In genomic region chr12:62776575-62776974, GRCh38 we compare ENCODE assay signal across 21 cellular contexts.
DNase-seq lines count a peak whose midpoint lies in the region; ATAC-seq and TF ChIP-seq lines count a peak whose summit lies in the region.
"Had no signal": no experiment of that assay in that cellular context is flagged by ENCODE, and none has a peak within 500 bp of the region (broad histone marks: within the 10 kb centered on the region; RNA-seq: fewer than 3 reads in every experiment).

No MANE protein-coding gene starts in this region.

- H3K36me3 ChIP-seq in mammary epithelial cell (ENCODE audit: insufficient read depth, low read length) (no peaks in the 10 kb centered on the region), hepatocyte (replicated peaks; ENCODE audit: insufficient read depth, low read depth) (no peaks in the 10 kb centered on the region)
- H3K36me3 ChIP-seq: SJCRH30 had no signal

- H2AFZ ChIP-seq in mammary epithelial cell (ENCODE audit: low read depth, low read length), result no peak overlapping the region
- H2AFZ ChIP-seq in hepatocyte, result no peak overlapping the region

- no peak overlapping the region for H3K27ac Mint-ChIP-seq in MCF 10A (ENCODE audit: low read depth, unreplicated experiment)

- H3K4me2 ChIP-seq in mammary epithelial cell (ENCODE audit: insufficient read depth, low read depth, low read length) (no peak overlapping the region), hepatocyte (no peak overlapping the region)

- in situ Hi-C loops in mammary epithelial cell (cut with MboI; ENCODE audit: low sequenced_read_pairs in 2 of 2), result no loop called here

- H3K9me3 Mint-ChIP-seq in MCF 10A (ENCODE audit: unreplicated experiment), result no peaks in the 10 kb centered on the region

- H3K4me1 Mint-ChIP-seq in MCF 10A (ENCODE audit: insufficient read depth, unreplicated experiment), result peaks cover 5% of the 10 kb centered on the region

- no peak overlapping the region for H3K9ac ChIP-seq in mammary epithelial cell (ENCODE audit: insufficient read depth, low read length)

- H3K9me3 ChIP-seq in mammary epithelial cell (replicated peaks; ENCODE audit: insufficient read depth, low read length), result no peaks in the 10 kb centered on the region
- H3K9me3 ChIP-seq in hepatocyte (ENCODE audit: low read depth), result no peaks in the 10 kb centered on the region
- H3K9me3 ChIP-seq: SJCRH30 had no signal

- H3K9me2 ChIP-seq in hepatocyte (replicated peaks; ENCODE audit: insufficient read depth), result no peaks in the 10 kb centered on the region

- H3K27ac ChIP-seq in mammary epithelial cell (ENCODE audit: insufficient read depth, low read depth, low read length) (no peak overlapping the region), hepatocyte (peak overlapping the region; percentile 47)
- H3K27ac ChIP-seq: SJCRH30 had no signal

- no peak overlapping the region for H3K4me3 ChIP-seq in mammary epithelial cell (replicated peaks in 1 of 3; ENCODE audit: insufficient read depth in 1 of 3, low read depth in 2 of 3, low read length in 3 of 3)
- H3K4me3 ChIP-seq in hepatocyte, result no peak overlapping the region
- H3K4me3 ChIP-seq: SJCRH30 had no signal

- no peaks in the 10 kb centered on the region for H3K27me3 Mint-ChIP-seq in MCF 10A (ENCODE audit: insufficient read depth, unreplicated experiment)

- TF ChIP-seq CTCF in MCF 10A (IDR thresholded peaks at IDR 0.05; ENCODE audit: unreplicated experiment), result no peak
- no peak for TF ChIP-seq CTCF in mammary epithelial cell (conservative IDR thresholded peaks at IDR 0.05 in 1 of 2, IDR thresholded peaks at IDR 0.05 in 1 of 2; ENCODE audit: extremely low read depth in 1 of 2, insufficient read depth in 1 of 2, low read depth in 1 of 2, low read length in 2 of 2)
- no peak for TF ChIP-seq CTCF in hepatocyte (IDR thresholded peaks at IDR 0.05; ENCODE audit: poor library complexity)

- H3K79me2 ChIP-seq in mammary epithelial cell (ENCODE audit: insufficient read depth, low read length) (no peaks in the 10 kb centered on the region), hepatocyte (no peaks in the 10 kb centered on the region)

- dilution Hi-C loops in mammary epithelial cell (cut with HindIII; ENCODE audit: low sequenced_read_pairs), result no loop called here

- H4K20me1 ChIP-seq in mammary epithelial cell (ENCODE audit: insufficient read depth, low read length) (no peaks in the 10 kb centered on the region), hepatocyte (ENCODE audit: insufficient read depth, poor library complexity, severe bottlenecking) (no peaks in the 10 kb centered on the region)

- peaks cover 3% of the 10 kb centered on the region for H3K4me1 ChIP-seq in mammary epithelial cell (ENCODE audit: insufficient read depth, low read length)
- no peaks in the 10 kb centered on the region for H3K4me1 ChIP-seq in hepatocyte (ENCODE audit: insufficient read depth)

- BruUV-seq in MCF 10A (replicated peaks; lab: Mats Ljungman, UMichigan), result no TSS peak
- no TSS peak for BruUV-seq in mammary epithelial cell (replicated peaks; lab: Mats Ljungman, UMichigan)

- no peaks in the 10 kb centered on the region for H3K27me3 ChIP-seq in mammary epithelial cell (ENCODE audit: insufficient read depth, low read length)
- H3K27me3 ChIP-seq in hepatocyte, result no peaks in the 10 kb centered on the region
- H3K27me3 ChIP-seq: SJCRH30 had no signal

- CTCF ChIA-PET in MCF 10A (lab: Yijun Ruan, JAX), result interaction anchor here (0.6 kb wide), 1 partner anchor 23 kb away, joined by 3 read pairs; no protein-coding TSS in a partner anchor
- CTCF ChIA-PET in mammary epithelial cell (lab: Charles Lee; ENCODE audit: low non-redundant PET), result no interaction called here

- ATAC-seq in GM19395 (IDR thresholded peaks at IDR 0.05; ENCODE audit: unreplicated experiment) (no peak), HG03457 (IDR thresholded peaks at IDR 0.05; ENCODE audit: unreplicated experiment) (no peak)
- ATAC-seq: HCT116, PC-3, SK-N-SH treated with all-trans-retinoic acid at 6 μM for 48 hours had no signal

- POLR2A ChIA-PET in MCF 10A (lab: Yijun Ruan, JAX), result no interaction called here

- intact Hi-C loops in MCF 10A (cut with micrococcal nuclease) (no loop called here), mammary epithelial cell (cut with micrococcal nuclease) (no loop called here)

- no peak overlapping the region for H3K4me3 Mint-ChIP-seq in MCF 10A (ENCODE audit: unreplicated experiment)

- H3K36me3 Mint-ChIP-seq in MCF 10A (ENCODE audit: insufficient read depth, unreplicated experiment), result no peaks in the 10 kb centered on the region

- peak; percentile 11 for DNase-seq in MCF 10A (ENCODE audit: unreplicated experiment)
- no peak for DNase-seq in mammary epithelial cell
- DNase-seq in amniotic epithelial cell (ENCODE audit: low read depth), result peak; percentile 19
- DNase-seq in hepatocyte (ENCODE audit: low spot score), result no peak
- DNase-seq in SIG-M5 treated with dmso at 0.1 percent for 504 hours (lab: John Stamatoyannopoulos, UW; ENCODE audit: unreplicated experiment), result no peak
- DNase-seq: DMS153; DND-41; KG1; MM.1S; NCI-H1417; NCI-H1694 treated with DMSO at 0.1 percent for 48 hours; NCI-H2107; NCI-H2227 treated with DMSO at 0.1 percent for 48 hours; NCI-H748 treated with DMSO at 0.1 percent for 48 hours; NK-92 treated with Interleukin-12 subunit alpha and Interleukin-12 subunit beta, amount 100 ng/mL, for 24 hours; PC-3; SJCRH30 had no signal

Comparison
In these comparisons a context has a peak if more than half of its experiments do, and no peak if none do; other contexts are left out.
1. DNase-seq: peak in MCF 10A (single experiment) and amniotic epithelial cell (single experiment); none in mammary epithelial cell (single experiment), hepatocyte (single experiment) and SIG-M5 treated with dmso at 0.1 percent for 504 hours (single experiment).